8 cellular contexts compared by ENCODE assay signal in the genomic region with DNA sequence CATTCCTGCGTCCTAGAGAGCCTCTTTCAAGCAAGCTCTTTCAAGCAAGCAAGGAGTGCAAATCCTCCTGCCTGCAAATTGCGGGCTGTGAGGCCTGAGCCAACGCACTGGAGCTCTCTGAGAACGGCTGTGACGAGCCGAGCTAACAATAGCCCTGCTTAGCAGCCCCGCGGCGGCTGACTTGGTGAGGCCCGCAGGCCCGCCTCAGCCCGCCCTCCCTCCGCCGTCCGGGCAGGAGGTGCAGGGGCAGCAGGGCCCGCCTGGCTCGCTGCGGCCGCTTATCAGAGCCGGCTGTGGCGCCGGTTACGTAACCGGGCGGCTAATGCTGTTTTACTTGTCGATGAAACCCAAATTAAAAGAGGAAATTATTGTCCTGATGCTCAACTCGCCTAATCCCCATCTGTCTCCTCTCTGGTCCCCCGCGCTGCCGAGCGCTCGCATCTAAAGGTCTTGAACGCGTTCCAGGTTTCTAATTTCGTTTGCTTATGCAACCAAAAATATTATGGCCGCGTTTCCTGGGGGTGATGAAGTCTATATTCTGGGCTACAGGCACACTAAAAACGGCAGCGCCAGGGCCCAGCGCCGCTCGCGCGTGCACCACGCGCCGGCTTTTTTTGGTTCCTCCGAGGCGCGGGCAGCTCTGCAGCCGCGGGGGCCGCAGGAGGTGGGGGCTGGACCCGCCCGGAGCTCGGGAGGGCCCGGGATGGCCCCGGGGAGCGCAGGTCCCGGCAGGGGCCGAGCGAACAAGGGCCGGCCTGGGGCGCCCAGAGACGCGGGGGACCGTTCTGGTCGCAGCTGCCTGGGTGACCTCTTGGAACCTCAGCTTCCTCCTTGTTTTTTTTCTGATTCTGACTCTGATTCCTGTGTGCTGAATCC.
DNase-seq lines count a peak whose midpoint lies in the region; ATAC-seq and TF ChIP-seq lines count a peak whose summit lies in the region.

No MANE protein-coding gene starts in this region.

- H3K27ac ChIP-seq in PC-9 = peak overlapping the region; percentile 75
- H3K27ac ChIP-seq in suprapubic skin = peak overlapping the region; percentile 91

- H3K4me3 Mint-ChIP-seq in IgD-negative memory B cell (peak overlapping the region; percentile 81 to 98 (median 88)), naive B cell (peak overlapping the region; percentile 71 to 93 (median 86))

- TF ChIP-seq POLR2A in suprapubic skin (IDR thresholded peaks at IDR 0.05) = no peak

- H3K4me1 ChIP-seq in PC-9 (replicated peaks; ENCODE audit: insufficient read depth) (peaks cover 64% of the 10 kb centered on the region), suprapubic skin (peaks cover 22% of the 10 kb centered on the region)

- H3K36me3 ChIP-seq in PC-9 (ENCODE audit: low read depth) = no peaks in the 10 kb centered on the region
- no peaks in the 10 kb centered on the region for H3K36me3 ChIP-seq in suprapubic skin

- H3K27ac Mint-ChIP-seq in IgD-negative memory B cell = peak overlapping the region in 2 of 3 donors; percentile 34 to 52
- H3K27ac Mint-ChIP-seq in naive B cell = peak overlapping the region in 3 of 6 donors; percentile 6 to 84 (median 69)

- H3K27me3 Mint-ChIP-seq in IgD-negative memory B cell = peaks cover 14% of the 10 kb centered on the region
- H3K27me3 Mint-ChIP-seq in naive B cell = peaks cover 16 to 41% (median 31%) of the 10 kb centered on the region in 3 donors

- CTCF ChIA-PET in PC-9 (lab: Charles Lee) = interaction anchor here (0.6 to 1.0 kb wide), 4 partner anchors 18 to 819 kb away, joined by 3 to 15 read pairs (median 8); no protein-coding TSS in a partner anchor

- H3K9me2 ChIP-seq in PC-9 (ENCODE audit: insufficient read depth) = no peaks in the 10 kb centered on the region

- H3K27me3 ChIP-seq in PC-9 (ENCODE audit: insufficient read depth, low read depth) = no peaks in the 10 kb centered on the region
- H3K27me3 ChIP-seq in suprapubic skin = no peaks in the 10 kb centered on the region

- H3K9me3 ChIP-seq in PC-9 (ENCODE audit: insufficient read depth, low read depth) (no peaks in the 10 kb centered on the region), suprapubic skin (no peaks in the 10 kb centered on the region)

- DNase-seq in PC-9 = peak; percentile 71 to 72
- DNase-seq in activated effector memory CD4-positive, alpha-beta T cell treated with anti-CD3 and anti-CD28 coated beads, Interleukin-2, amount 50 U/mL, for 16 hours = peak; percentile 75
- peak; percentile 88 for DNase-seq in fibroblast of the aortic adventitia (ENCODE audit: low read depth)
- DNase-seq in naive B cell = peak; percentile 20
- peak in 1 of 2 donors; percentile 86 for DNase-seq in suprapubic skin (ENCODE audit: low spot score in 2 of 2)

- intact Hi-C loops in PC-9 (cut with micrococcal nuclease; ENCODE audit: unreplicated experiment) = no loop called here

- H3K36me3 Mint-ChIP-seq in IgD-negative memory B cell (no peaks in the 10 kb centered on the region), naive B cell (no peaks in the 10 kb centered on the region)

- H2AFZ ChIP-seq in PC-9 = peak overlapping the region; percentile 91

- peak overlapping the region; percentile 88 for H3K4me2 ChIP-seq in PC-9

- no peaks in the 10 kb centered on the region for H4K20me1 ChIP-seq in PC-9 (ENCODE audit: insufficient read depth)

- no peaks in the 10 kb centered on the region for H3K79me2 ChIP-seq in PC-9 (ENCODE audit: low read depth)

- H3K9me3 Mint-ChIP-seq in IgD-negative memory B cell (no peaks in the 10 kb centered on the region), naive B cell (no peaks in the 10 kb centered on the region)

- TF ChIP-seq EP300 in suprapubic skin (IDR thresholded peaks at IDR 0.05) = no peak

- BruUV-seq in PC-9 (replicated peaks; lab: Mats Ljungman, UMichigan) = no TSS peak

- H3F3A ChIP-seq in PC-9 (ENCODE audit: insufficient read depth, low read depth) = peaks cover 55% of the 10 kb centered on the region

- TF ChIP-seq CTCF in PC-9 (conservative IDR thresholded peaks at IDR 0.05) (no peak), fibroblast of the aortic adventitia (IDR thresholded peaks at IDR 0.05; ENCODE audit: insufficient read depth, low read length) (no peak), suprapubic skin (IDR thresholded peaks at IDR 0.05) (no peak)

- WGBS in suprapubic skin = under 1% methylated on average over 37 of the region's 68 CpGs

- POLR2A ChIA-PET in PC-9 (lab: Charles Lee; ENCODE audit: unreplicated experiment) = interaction anchor here (0.5 to 1.0 kb wide), 5 partner anchors 16 to 83 kb away, joined by 3 to 6 read pairs (median 4); a partner anchor contains a TSS

- H3K4me3 ChIP-seq in PC-9 (peak overlapping the region; percentile 56), fibroblast of the aortic adventitia (ENCODE audit: low read depth, low read length) (peak overlapping the region; percentile 44), suprapubic skin (peak overlapping the region; percentile 49)

- H3K4me1 Mint-ChIP-seq in IgD-negative memory B cell (peaks cover 11 to 16% (median 13%) of the 10 kb centered on the region in 3 donors), naive B cell (peaks cover 14 to 23% (median 17%) of the 10 kb centered on the region in 3 donors)

- ATAC-seq in GM18511 (IDR thresholded peaks at IDR 0.05; ENCODE audit: unreplicated experiment) (peak; percentile 69), naive B cell (ENCODE audit: low read depth in 2 of 2) (peak; percentile 63 to 64), HG02938 (IDR thresholded peaks at IDR 0.05; ENCODE audit: unreplicated experiment) (no peak)
